In genomic region chr2:196601430-196602306, GRCh38 we compare ENCODE assay signal across 10 cellular contexts. TPM values are rescaled to one million over a fixed set of nuclear protein-coding genes. Genes with fewer than 3 reads are reported as not detected.
A peak's percentile ranks its signal among the peaks of the same experiment; 100 is the strongest.
DNase-seq lines count a peak whose midpoint lies in the region; ATAC-seq and TF ChIP-seq lines count a peak whose summit lies in the region.
"Had no signal": no experiment of that assay in that cellular context is flagged by ENCODE, and none has a peak within 500 bp of the region (broad histone marks: within the 10 kb centered on the region; RNA-seq: fewer than 3 reads in every experiment).

No MANE protein-coding gene starts in this region.

- no peaks in the 10 kb centered on the region for H3K27me3 Mint-ChIP-seq in osteocyte (ENCODE audit: unreplicated experiment)
- H3K27me3 Mint-ChIP-seq in naive thymus-derived CD8-positive, alpha-beta T cell = peaks cover 4 to 19% (median 16%) of the 10 kb centered on the region in 5 donors

- no peaks in the 10 kb centered on the region for H3K9me3 Mint-ChIP-seq in osteocyte (ENCODE audit: unreplicated experiment)
- no peaks in the 10 kb centered on the region for H3K9me3 Mint-ChIP-seq in naive thymus-derived CD8-positive, alpha-beta T cell

- intact Hi-C loops in left colon (cut with DNase I, micrococcal nuclease) = no loop called here

- no peaks in the 10 kb centered on the region for H3K36me3 Mint-ChIP-seq in osteocyte (ENCODE audit: unreplicated experiment)
- no peaks in the 10 kb centered on the region for H3K36me3 Mint-ChIP-seq in naive thymus-derived CD8-positive, alpha-beta T cell

- peaks cover 43% of the 10 kb centered on the region for H3K4me1 Mint-ChIP-seq in osteocyte (ENCODE audit: unreplicated experiment)
- H3K4me1 Mint-ChIP-seq in naive thymus-derived CD8-positive, alpha-beta T cell = no peaks in the 10 kb centered on the region
- H3K4me1 Mint-ChIP-seq: activated CD4-positive, alpha-beta T cell treated with anti-CD3 and anti-CD28 coated beads for 36 hours had no signal

- H3K4me3 Mint-ChIP-seq in osteocyte (ENCODE audit: unreplicated experiment) = peak overlapping the region; percentile 11
- no peak overlapping the region for H3K4me3 Mint-ChIP-seq in naive thymus-derived CD8-positive, alpha-beta T cell
- H3K4me3 Mint-ChIP-seq: activated CD4-positive, alpha-beta T cell treated with anti-CD3 and anti-CD28 coated beads for 36 hours had no signal

- ATAC-seq in left colon = no peak
- ATAC-seq in naive thymus-derived CD8-positive, alpha-beta T cell = no peak
- ATAC-seq: activated CD4-positive, alpha-beta T cell treated with anti-CD3 and anti-CD28 coated beads for 36 hours; GM12878 had no signal

- POLR2A ChIA-PET in naive thymus-derived CD8-positive, alpha-beta T cell (lab: Charles Lee) = no interaction called here

- H3K27ac Mint-ChIP-seq in osteocyte (ENCODE audit: unreplicated experiment) = peak overlapping the region; percentile 95
- no peak overlapping the region for H3K27ac Mint-ChIP-seq in naive thymus-derived CD8-positive, alpha-beta T cell
- H3K27ac Mint-ChIP-seq: activated CD4-positive, alpha-beta T cell treated with anti-CD3 and anti-CD28 coated beads for 36 hours had no signal

- no peak for TF ChIP-seq CTCF in osteocyte (IDR thresholded peaks at IDR 0.05)

- DNase-seq in EH (ENCODE audit: low read depth) = peak; percentile 100
- peak; percentile 59 for DNase-seq in NCI-H524 treated with DMSO at 0.1 percent for 48 hours (lab: John Stamatoyannopoulos, UW)
- peak; percentile 46 for DNase-seq in epithelial cell of prostate (ENCODE audit: low read depth, low spot score)
- peak; percentile 93 for DNase-seq in osteocyte (ENCODE audit: extremely low spot score, unreplicated experiment)
- DNase-seq in left colon = no peak
- no peak for DNase-seq in NCI-H774 (lab: John Stamatoyannopoulos, UW)
- DNase-seq in pons (ENCODE audit: low spot score) = no peak
- DNase-seq in naive thymus-derived CD8-positive, alpha-beta T cell = no peak
- DNase-seq: activated CD4-positive, alpha-beta T cell treated with anti-CD3 and anti-CD28 coated beads for 36 hours had no signal

- no peak overlapping the region for H3K27ac ChIP-seq in epithelial cell of prostate

RNA-seq across cellular contexts. Expression of gene HECW2, which starts 8.3 kb away (rescaled TPM):
- 25.6 and 26.5 TPM in 2 replicates for total RNA-seq in osteocyte
- 1 to 10 TPM in 1 of 2 donors, under 1 TPM in 1; 0.95 to 1.6 TPM for total RNA-seq in left colon
- total RNA-seq in naive thymus-derived CD8-positive, alpha-beta T cell = under 1 TPM in 1 of 2 experiments, not detected in 1; 0.11 TPM
- under 1 TPM in 1 of 3 donors, not detected in 2; 0.12 TPM for polyA plus RNA-seq in naive thymus-derived CD8-positive, alpha-beta T cell

RNA-seq across cellular contexts. Expression of gene CCDC150, which starts 37.8 kb away (rescaled TPM):
- total RNA-seq in osteocyte = 6.1 and 7.1 TPM in 2 replicates
- total RNA-seq in left colon = 1 to 10 TPM; 1.6 to 5.8 TPM
- total RNA-seq in naive thymus-derived CD8-positive, alpha-beta T cell = 1 to 10 TPM in 1 of 2 experiments, under 1 TPM in 1; 0.49 to 1.9 TPM
- not detected for polyA plus RNA-seq in naive thymus-derived CD8-positive, alpha-beta T cell

Comparison
In these comparisons a context has a peak if more than half of its experiments do, and no peak if none do; other contexts are left out.
1. DNase-seq: peak in EH (single experiment), NCI-H524 treated with DMSO at 0.1 percent for 48 hours (single experiment), epithelial cell of prostate (single experiment) and osteocyte (single experiment); none in left colon (0 of 2), NCI-H774 (single experiment), pons (single experiment) and naive thymus-derived CD8-positive, alpha-beta T cell (0 of 10).
2. RNA of gene HECW2, which starts 8.3 kb away (total RNA-seq): 25.6 to 26.5 TPM in osteocyte; 0.95 to 1.6 TPM in left colon and 0.11 TPM in naive thymus-derived CD8-positive, alpha-beta T cell; every median in the first group is over 10 times any median in the second.